Comparison of ENCODE assay signal across 18 cellular contexts in the genomic region with DNA sequence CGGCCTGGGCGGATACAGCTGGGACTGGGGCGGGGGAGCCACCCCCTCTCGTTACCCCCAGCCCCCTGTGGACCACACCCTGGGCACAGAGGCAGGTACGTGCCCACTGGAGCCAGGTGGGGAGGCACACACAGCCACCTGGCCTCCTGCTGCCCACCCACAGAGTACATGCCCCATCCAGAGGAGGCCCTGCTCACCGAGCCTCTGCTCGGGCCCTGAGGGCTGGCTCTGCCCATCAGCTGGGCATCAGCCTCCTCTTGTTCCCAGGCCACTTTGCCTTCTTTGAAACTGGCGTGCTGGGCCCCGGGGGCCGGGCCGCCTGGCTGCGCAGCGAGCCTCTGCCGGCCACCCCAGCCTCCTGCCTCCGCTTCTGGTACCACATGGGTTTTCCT. TPM values are rescaled to one million over a fixed set of nuclear protein-coding genes. Genes with fewer than 3 reads are reported as not detected.
A peak's percentile ranks its signal among the peaks of the same experiment; 100 is the strongest.
DNase-seq lines count a peak whose midpoint lies in the region; ATAC-seq and TF ChIP-seq lines count a peak whose summit lies in the region.
"Had no signal": no experiment of that assay in that cellular context is flagged by ENCODE, and none has a peak within 500 bp of the region (broad histone marks: within the 10 kb centered on the region; RNA-seq: fewer than 3 reads in every experiment).

No MANE protein-coding gene starts in this region.

- TF ChIP-seq CTCF in BE2C (IDR thresholded peaks at IDR 0.05; ENCODE audit: low read depth, low read length) (no peak), VCaP (conservative IDR thresholded peaks at IDR 0.05) (no peak), foreskin fibroblast (IDR thresholded peaks at IDR 0.05; ENCODE audit: low read depth, low read length) (no peak)

- H3K36me3 ChIP-seq in BE2C (peaks cover 43% of the 10 kb centered on the region), mesenchymal stem cell (ENCODE audit: control insufficient read depth in 1 of 2, insufficient read depth in 2 of 2, low read depth in 1 of 2, low read length in 2 of 2) (peaks cover 32 to 81% of the 10 kb centered on the region in 2 experiments)

- H3K9ac ChIP-seq in mesenchymal stem cell (ENCODE audit: low read length), result no peak overlapping the region

- H3K79me1 ChIP-seq in mesenchymal stem cell (replicated peaks; ENCODE audit: low read length, poor library complexity, severe bottlenecking), result peaks cover 33% of the 10 kb centered on the region

- no peaks in the 10 kb centered on the region for H3K9me3 ChIP-seq in BE2C
- H3K9me3 ChIP-seq in mesenchymal stem cell (ENCODE audit: control insufficient read depth, low read length), result no peaks in the 10 kb centered on the region
- H3K9me3 ChIP-seq: HAP-1, heart left ventricle, upper lobe of left lung had no signal

- H3K36me3 Mint-ChIP-seq in activated CD4-positive, alpha-beta memory T cell treated with anti-CD3 and anti-CD28 coated beads, Interleukin-2, amount 10 ng/mL, durations not matched to agents 7 days and 5 days (ENCODE audit: low read depth), result peaks cover 11% of the 10 kb centered on the region
- H3K36me3 Mint-ChIP-seq: activated naive CD8-positive, alpha-beta T cell treated with anti-CD3 and anti-CD28 coated beads for 36 hours; naive thymus-derived CD4-positive, alpha-beta T cell had no signal

- 95% methylated on average over 15 of the region's 15 CpGs for WGBS in mesenchymal stem cell

- H3K4me3 ChIP-seq in BE2C (ENCODE audit: low read depth, low read length), result no peak overlapping the region
- no peak overlapping the region for H3K4me3 ChIP-seq in mesenchymal stem cell (ENCODE audit: insufficient read depth in 1 of 2, low read depth in 1 of 2, low read length in 2 of 2)
- H3K4me3 ChIP-seq in foreskin fibroblast (ENCODE audit: low read depth in 1 of 2, low read length in 2 of 2), result no peak overlapping the region
- H3K4me3 ChIP-seq: HAP-1, heart left ventricle, upper lobe of left lung had no signal

- H3K18ac ChIP-seq in mesenchymal stem cell (ENCODE audit: low read depth in 1 of 2, low read length in 2 of 2), result no peak overlapping the region

- H4K8ac ChIP-seq in mesenchymal stem cell (ENCODE audit: low read length), result peak overlapping the region; percentile 32

- H3K4me3 Mint-ChIP-seq in activated CD4-positive, alpha-beta memory T cell treated with anti-CD3 and anti-CD28 coated beads, Interleukin-2, amount 10 ng/mL, durations not matched to agents 7 days and 5 days, result no peak overlapping the region
- H3K4me3 Mint-ChIP-seq: activated naive CD8-positive, alpha-beta T cell treated with anti-CD3 and anti-CD28 coated beads for 36 hours; B cell; central memory CD8-positive, alpha-beta T cell; naive thymus-derived CD4-positive, alpha-beta T cell had no signal

- no peak overlapping the region for H2BK5ac ChIP-seq in mesenchymal stem cell (ENCODE audit: low read depth, low read length, poor library complexity, severe bottlenecking)

- DNase-seq in BE2C (peak; percentile 11), mesenchymal stem cell (no peak), foreskin fibroblast (no peak)
- DNase-seq in activated CD4-positive, alpha-beta memory T cell treated with anti-CD3 and anti-CD28 coated beads, Interleukin-2, amount 10 ng/mL, durations not matched to agents 7 days and 5 days, result no peak
- DNase-seq: activated naive CD8-positive, alpha-beta T cell treated with anti-CD3 and anti-CD28 coated beads for 36 hours; KG1; kidney glomerular epithelial cell; retina; stimulated activated CD4-positive, alpha-beta T cell treated with anti-CD3 and anti-CD28 coated beads, Interleukin-2, amount 100 ng/mL, for 48 hours; WERI-Rb-1 had no signal

- no peak overlapping the region for H2BK15ac ChIP-seq in mesenchymal stem cell (ENCODE audit: low read depth, poor library complexity, severe bottlenecking)

- H3K14ac ChIP-seq in mesenchymal stem cell (ENCODE audit: low read length in 2 of 2), result no peak overlapping the region

- H2BK12ac ChIP-seq in mesenchymal stem cell (ENCODE audit: low read length in 2 of 2), result no peak overlapping the region

- no peaks in the 10 kb centered on the region for H3K27me3 Mint-ChIP-seq in activated CD4-positive, alpha-beta memory T cell treated with anti-CD3 and anti-CD28 coated beads, Interleukin-2, amount 10 ng/mL, durations not matched to agents 7 days and 5 days
- H3K27me3 Mint-ChIP-seq: activated naive CD8-positive, alpha-beta T cell treated with anti-CD3 and anti-CD28 coated beads for 36 hours; B cell; central memory CD8-positive, alpha-beta T cell; naive thymus-derived CD4-positive, alpha-beta T cell had no signal

- no peak overlapping the region for H3K4me2 ChIP-seq in mesenchymal stem cell (ENCODE audit: low read length, poor library complexity, severe bottlenecking)

- no peak overlapping the region for H3K23ac ChIP-seq in mesenchymal stem cell (ENCODE audit: low read length in 2 of 2)

- H3K4ac ChIP-seq in mesenchymal stem cell (ENCODE audit: low read depth in 1 of 2, low read length in 2 of 2), result no peak overlapping the region

- CTCF ChIA-PET in activated CD4-positive, alpha-beta memory T cell treated with anti-CD3 and anti-CD28 coated beads, Interleukin-2, amount 10 ng/mL, durations not matched to agents 7 days and 5 days (lab: Charles Lee), result no interaction called here

- H2BK120ac ChIP-seq in mesenchymal stem cell (ENCODE audit: low read depth, low read length), result no peak overlapping the region

- H3K27me3 ChIP-seq in BE2C (no peaks in the 10 kb centered on the region), mesenchymal stem cell (ENCODE audit: control insufficient read depth in 1 of 2, insufficient read depth in 1 of 2, low read length in 2 of 2) (no peaks in the 10 kb centered on the region)
- H3K27me3 ChIP-seq: heart left ventricle, upper lobe of left lung had no signal

- H2AFZ ChIP-seq in mesenchymal stem cell (ENCODE audit: low read depth, low read length), result no peak overlapping the region

- no peaks in the 10 kb centered on the region for H3K9me3 Mint-ChIP-seq in activated CD4-positive, alpha-beta memory T cell treated with anti-CD3 and anti-CD28 coated beads, Interleukin-2, amount 10 ng/mL, durations not matched to agents 7 days and 5 days
- H3K9me3 Mint-ChIP-seq: activated naive CD8-positive, alpha-beta T cell treated with anti-CD3 and anti-CD28 coated beads for 36 hours; central memory CD8-positive, alpha-beta T cell; naive thymus-derived CD4-positive, alpha-beta T cell had no signal

- no peak for ATAC-seq in GM19324 (IDR thresholded peaks at IDR 0.05; ENCODE audit: low FRiP score, unreplicated experiment)
- ATAC-seq: naive thymus-derived CD4-positive, alpha-beta T cell had no signal

- peak overlapping the region; percentile 80 for H3K27ac ChIP-seq in VCaP
- H3K27ac ChIP-seq in mesenchymal stem cell (ENCODE audit: low read length, poor library complexity, severe bottlenecking), result no peak overlapping the region

- H3K4me1 ChIP-seq in BE2C (peaks cover 24% of the 10 kb centered on the region), mesenchymal stem cell (ENCODE audit: control insufficient read depth, insufficient read depth, low read depth, low read length) (peaks cover 52% of the 10 kb centered on the region)
- H3K4me1 ChIP-seq: HAP-1 had no signal

- H3K27ac Mint-ChIP-seq in activated CD4-positive, alpha-beta memory T cell treated with anti-CD3 and anti-CD28 coated beads, Interleukin-2, amount 10 ng/mL, durations not matched to agents 7 days and 5 days, result no peak overlapping the region
- H3K27ac Mint-ChIP-seq: activated naive CD8-positive, alpha-beta T cell treated with anti-CD3 and anti-CD28 coated beads for 36 hours; B cell; naive thymus-derived CD4-positive, alpha-beta T cell had no signal

- H3K4me1 Mint-ChIP-seq in activated CD4-positive, alpha-beta memory T cell treated with anti-CD3 and anti-CD28 coated beads, Interleukin-2, amount 10 ng/mL, durations not matched to agents 7 days and 5 days, result peaks cover 1% of the 10 kb centered on the region
- H3K4me1 Mint-ChIP-seq: central memory CD8-positive, alpha-beta T cell had no signal

- POLR2A ChIA-PET in activated CD4-positive, alpha-beta memory T cell treated with anti-CD3 and anti-CD28 coated beads, Interleukin-2, amount 10 ng/mL, durations not matched to agents 7 days and 5 days (lab: Charles Lee), result no interaction called here

- no peak overlapping the region for H2AK5ac ChIP-seq in mesenchymal stem cell (ENCODE audit: low read length, severe bottlenecking)

- peak overlapping the region; percentile 25 for H4K91ac ChIP-seq in mesenchymal stem cell (ENCODE audit: low read length)

RNA-seq across cellular contexts. Expression of a gene that starts 6.3 kb away (rescaled TPM):
- polyA plus RNA-seq in BE2C (2012; ENCODE audit: insufficient read depth, insufficient read length, low read depth), result 4.4 TPM
- polyA plus RNA-seq in mesenchymal stem cell (2013, experiment 1 of 2), result 1.6 TPM
- polyA plus RNA-seq in mesenchymal stem cell (2013, experiment 2 of 2), result 2.1 TPM
- total RNA-seq in activated CD4-positive, alpha-beta memory T cell treated with anti-CD3 and anti-CD28 coated beads, Interleukin-2, amount 10 ng/mL, durations not matched to agents 7 days and 5 days, result 10 to 100 TPM; 12.5 to 13.6 TPM

RNA-seq across cellular contexts. Expression of a gene that starts 7.7 kb away (rescaled TPM):
- polyA plus RNA-seq in BE2C (2012; ENCODE audit: insufficient read depth, insufficient read length, low read depth), result 1,797 TPM
- polyA plus RNA-seq in mesenchymal stem cell (2013, experiment 1 of 2), result 391 TPM
- 389 TPM for polyA plus RNA-seq in mesenchymal stem cell (2013, experiment 2 of 2)
- total RNA-seq in activated CD4-positive, alpha-beta memory T cell treated with anti-CD3 and anti-CD28 coated beads, Interleukin-2, amount 10 ng/mL, durations not matched to agents 7 days and 5 days, result 100 to 1,000 TPM; 301 to 316 TPM

RNA-seq across cellular contexts. Expression of a gene that starts 9.2 kb away (rescaled TPM):
- 544 TPM for polyA plus RNA-seq in BE2C (2012; ENCODE audit: insufficient read depth, insufficient read length, low read depth)
- polyA plus RNA-seq in mesenchymal stem cell (2013, experiment 1 of 2), result 179 TPM
- 179 TPM for polyA plus RNA-seq in mesenchymal stem cell (2013, experiment 2 of 2)
- 10 to 100 TPM; 82.3 to 85.4 TPM for total RNA-seq in activated CD4-positive, alpha-beta memory T cell treated with anti-CD3 and anti-CD28 coated beads, Interleukin-2, amount 10 ng/mL, durations not matched to agents 7 days and 5 days

RNA-seq across cellular contexts. Expression of a gene that starts 16.2 kb away (rescaled TPM):
- polyA plus RNA-seq in BE2C (2012; ENCODE audit: insufficient read depth, insufficient read length, low read depth), result 37.9 TPM
- 2.3 TPM for polyA plus RNA-seq in mesenchymal stem cell (2013, experiment 1 of 2)
- 2.4 TPM for polyA plus RNA-seq in mesenchymal stem cell (2013, experiment 2 of 2)
- total RNA-seq in activated CD4-positive, alpha-beta memory T cell treated with anti-CD3 and anti-CD28 coated beads, Interleukin-2, amount 10 ng/mL, durations not matched to agents 7 days and 5 days, result 1 to 10 TPM; 8.7 TPM

RNA-seq across cellular contexts. Expression of a gene that starts 27.9 kb away (rescaled TPM):
- polyA plus RNA-seq in BE2C (2012; ENCODE audit: insufficient read depth, insufficient read length, low read depth), result 26.8 TPM
- polyA plus RNA-seq in mesenchymal stem cell (2013, experiment 1 of 2), result 5.3 TPM
- polyA plus RNA-seq in mesenchymal stem cell (2013, experiment 2 of 2), result 4.8 TPM
- 10 to 100 TPM; 43.6 to 45.7 TPM for total RNA-seq in activated CD4-positive, alpha-beta memory T cell treated with anti-CD3 and anti-CD28 coated beads, Interleukin-2, amount 10 ng/mL, durations not matched to agents 7 days and 5 days
